9 cellular contexts compared by ENCODE assay signal in the genomic region with DNA sequence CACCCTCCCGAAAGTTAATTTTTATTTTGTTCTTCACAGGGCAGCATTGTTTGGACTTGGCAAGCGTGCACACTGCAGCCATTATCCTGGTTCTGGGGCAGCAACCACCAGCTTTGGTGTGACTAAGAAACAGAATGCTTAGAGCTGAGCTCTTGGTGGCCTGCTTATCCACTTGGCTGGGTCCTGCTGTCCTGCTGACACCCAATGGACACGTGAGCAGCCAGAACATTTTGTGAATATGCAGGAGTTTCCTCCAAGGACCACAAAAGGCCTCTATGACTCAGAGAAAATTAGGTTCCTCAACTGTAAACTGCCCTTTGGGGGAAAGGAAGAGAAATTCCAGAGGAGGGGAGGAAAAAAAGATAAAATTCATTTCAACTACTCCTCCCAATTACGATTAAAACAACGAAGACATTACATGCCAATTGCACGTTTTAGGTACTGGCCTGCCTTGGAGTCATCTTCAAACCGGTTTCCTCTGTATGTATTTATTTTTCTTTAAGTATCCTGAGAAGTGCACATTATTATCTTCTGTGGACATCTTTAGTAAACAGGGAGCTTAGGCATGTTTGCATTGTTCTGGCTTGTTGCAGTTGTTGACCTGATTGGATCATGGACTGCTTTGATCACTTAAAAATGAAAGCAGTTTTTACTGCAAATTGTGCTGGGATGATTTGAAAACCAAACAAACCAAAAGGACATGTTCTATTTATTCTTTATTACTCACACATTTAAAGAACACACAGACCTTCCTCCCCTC.
DNase-seq lines count a peak whose midpoint lies in the region; ATAC-seq and TF ChIP-seq lines count a peak whose summit lies in the region.
"Had no signal": no experiment of that assay in that cellular context is flagged by ENCODE, and none has a peak within 500 bp of the region (broad histone marks: within the 10 kb centered on the region; RNA-seq: fewer than 3 reads in every experiment).

No MANE protein-coding gene starts in this region.

- no peak for TF ChIP-seq CTCF in osteocyte (IDR thresholded peaks at IDR 0.05)

- H3K4me3 ChIP-seq in NT2/D1 (ENCODE audit: insufficient read length, low read depth): no peak overlapping the region
- H3K4me3 ChIP-seq: skin epidermis had no signal

- H3K36me3 Mint-ChIP-seq in osteocyte (ENCODE audit: unreplicated experiment): peaks cover 2% of the 10 kb centered on the region

- 0 out of 2 replicates have a peak, but pooled peaks cover 9% of the 10 kb centered on the region for H3K9me3 ChIP-seq in NT2/D1 (ENCODE audit: insufficient read depth, low read length)

- H3K36me3 ChIP-seq in NT2/D1 (ENCODE audit: insufficient read depth, insufficient read length, low read length): no peaks in the 10 kb centered on the region

- H3K27me3 Mint-ChIP-seq in osteocyte (ENCODE audit: unreplicated experiment): no peaks in the 10 kb centered on the region

- no peak for ATAC-seq in GM19351 (IDR thresholded peaks at IDR 0.05; ENCODE audit: unreplicated experiment)
- no peak for ATAC-seq in GM21825 (IDR thresholded peaks at IDR 0.05; ENCODE audit: unreplicated experiment)

- peak overlapping the region; percentile 92 for H3K27ac Mint-ChIP-seq in osteocyte (ENCODE audit: unreplicated experiment)

- H3K4me1 ChIP-seq in NT2/D1 (ENCODE audit: insufficient read depth, insufficient read length): no peaks in the 10 kb centered on the region

- H3K4me3 Mint-ChIP-seq in osteocyte (ENCODE audit: unreplicated experiment): peak overlapping the region; percentile 53

- no peak overlapping the region for H3K9ac ChIP-seq in NT2/D1 (ENCODE audit: insufficient read length, low read depth)

- no peaks in the 10 kb centered on the region for H3K27me3 ChIP-seq in NT2/D1 (ENCODE audit: insufficient read depth, insufficient read length)

- DNase-seq in EL (peak; percentile 91), NT2/D1 (ENCODE audit: low read depth, low spot score) (peak; percentile 36), fibroblast of peridontal ligament (ENCODE audit: extremely low read depth) (peak; percentile 48), osteocyte (ENCODE audit: extremely low spot score, unreplicated experiment) (no peak), NCI-H2227 treated with DMSO at 0.1 percent for 48 hours (lab: John Stamatoyannopoulos, UW) (no peak), CD1c-positive myeloid dendritic cell (ENCODE audit: extremely low spot score) (no peak)

- peaks cover 39% of the 10 kb centered on the region for H3K4me1 Mint-ChIP-seq in osteocyte (ENCODE audit: unreplicated experiment)

- peaks cover 12% of the 10 kb centered on the region for H3K9me3 Mint-ChIP-seq in osteocyte (ENCODE audit: unreplicated experiment)

Comparison
In these comparisons a context has a peak if more than half of its experiments do, and no peak if none do; other contexts are left out.
1. DNase-seq: peak in EL (single experiment), NT2/D1 (single experiment) and fibroblast of peridontal ligament (single experiment); none in osteocyte (single experiment), NCI-H2227 treated with DMSO at 0.1 percent for 48 hours (single experiment) and CD1c-positive myeloid dendritic cell (single experiment).